ENCODE assay signal across 17 cellular contexts in the genomic region with DNA sequence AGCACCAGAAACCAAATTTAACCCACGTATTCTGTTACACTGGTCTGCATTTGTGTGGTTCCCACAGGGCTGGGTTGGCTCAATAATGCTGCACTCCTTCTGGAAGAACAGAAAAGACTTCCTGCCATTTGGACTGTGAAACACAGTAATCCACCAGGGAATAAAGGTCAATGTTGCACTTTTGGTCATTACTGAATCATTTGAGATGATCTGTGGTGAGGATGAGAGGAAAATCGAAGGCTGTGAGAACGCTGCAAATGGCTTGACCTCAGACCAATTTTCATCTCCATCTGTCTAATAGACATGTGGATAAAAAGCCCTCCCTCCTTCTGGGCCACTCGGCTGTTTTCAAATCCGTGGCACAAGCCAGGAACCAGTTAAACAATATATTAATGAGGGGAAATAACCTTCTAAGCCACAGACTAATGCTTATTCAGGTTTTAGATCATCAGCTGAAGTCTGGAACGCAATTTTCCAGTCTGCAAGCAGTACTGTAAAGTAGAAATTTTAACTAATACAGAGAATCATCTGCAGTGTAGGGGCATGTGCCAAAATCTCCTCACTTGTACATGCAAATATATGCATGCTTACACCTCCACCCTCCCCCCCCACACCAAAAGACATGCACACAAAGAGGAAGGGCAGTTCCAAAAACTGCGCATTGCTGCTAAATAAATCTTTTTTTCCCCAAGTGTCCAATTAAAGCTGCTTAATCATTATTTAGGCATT. TPM values are rescaled to one million over a fixed set of nuclear protein-coding genes. Genes with fewer than 3 reads are reported as not detected.
A peak's percentile ranks its signal among the peaks of the same experiment; 100 is the strongest.
DNase-seq lines count a peak whose midpoint lies in the region; ATAC-seq, FAIRE-seq and TF ChIP-seq lines count a peak whose summit lies in the region.
"Had no signal": no experiment of that assay in that cellular context is flagged by ENCODE, and none has a peak within 500 bp of the region (broad histone marks: within the 10 kb centered on the region; RNA-seq: fewer than 3 reads in every experiment).

No MANE protein-coding gene starts in this region.

- H3K4me1 Mint-ChIP-seq in memory B cell (peaks cover 54% of the 10 kb centered on the region), natural killer cell (peaks cover 39 to 61% of the 10 kb centered on the region in 2 donors)
- H3K4me1 Mint-ChIP-seq: activated CD8-positive, alpha-beta memory T cell treated with anti-CD3 and anti-CD28 coated beads, Interleukin-2, amount 10 ng/mL, durations not matched to agents 7 days and 5 days; CD4-positive, CD25-positive, alpha-beta regulatory T cell had no signal

- TF ChIP-seq CTCF in astrocyte of the spinal cord (IDR thresholded peaks at IDR 0.05; ENCODE audit: low read depth, low read length) (no peak), natural killer cell (IDR thresholded peaks at IDR 0.05) (no peak)

- H3K9me3 Mint-ChIP-seq in memory B cell, result no peaks in the 10 kb centered on the region
- no peaks in the 10 kb centered on the region for H3K9me3 Mint-ChIP-seq in natural killer cell

- intact Hi-C loops in natural killer cell (cut with micrococcal nuclease), result no loop called here

- peaks cover 0 to 2% of the 10 kb centered on the region in 2 donors for H3K36me3 ChIP-seq in small intestine (ENCODE audit: control insufficient read depth in 2 of 2, insufficient read depth in 2 of 2, low read length in 2 of 2)
- H3K36me3 ChIP-seq: brain microvascular endothelial cell had no signal

- ATAC-seq in memory B cell (ENCODE audit: low read depth), result peak; percentile 77
- no peak for ATAC-seq in HG03097 (IDR thresholded peaks at IDR 0.05; ENCODE audit: low FRiP score, unreplicated experiment)
- no peak for ATAC-seq in natural killer cell
- ATAC-seq: activated CD8-positive, alpha-beta memory T cell treated with anti-CD3 and anti-CD28 coated beads, Interleukin-2, amount 10 ng/mL, durations not matched to agents 7 days and 5 days had no signal

- H3K27me3 ChIP-seq in small intestine (ENCODE audit: control insufficient read depth in 2 of 2, insufficient read depth in 2 of 2, low read length in 2 of 2), result no peaks in the 10 kb centered on the region
- H3K27me3 ChIP-seq: brain microvascular endothelial cell had no signal

- TF ChIP-seq POLR2A in GM12891 (IDR thresholded peaks at IDR 0.05; ENCODE audit: low read depth, low read length), result no peak

- H3K4me3 Mint-ChIP-seq in memory B cell (peak overlapping the region; percentile 50), natural killer cell (no peak overlapping the region)
- H3K4me3 Mint-ChIP-seq: activated CD8-positive, alpha-beta memory T cell treated with anti-CD3 and anti-CD28 coated beads, Interleukin-2, amount 10 ng/mL, durations not matched to agents 7 days and 5 days; CD4-positive, CD25-positive, alpha-beta regulatory T cell had no signal

- H3K9me3 ChIP-seq in small intestine (ENCODE audit: control insufficient read depth, low read depth), result no peaks in the 10 kb centered on the region

- H3K36me3 Mint-ChIP-seq in memory B cell, result peaks cover 8% of the 10 kb centered on the region
- no peaks in the 10 kb centered on the region for H3K36me3 Mint-ChIP-seq in natural killer cell
- H3K36me3 Mint-ChIP-seq: activated CD8-positive, alpha-beta memory T cell treated with anti-CD3 and anti-CD28 coated beads, Interleukin-2, amount 10 ng/mL, durations not matched to agents 7 days and 5 days; CD4-positive, CD25-positive, alpha-beta regulatory T cell had no signal

- no peaks in the 10 kb centered on the region for H3K27me3 Mint-ChIP-seq in memory B cell
- H3K27me3 Mint-ChIP-seq in natural killer cell (ENCODE audit: low read depth in 2 of 2), result no peaks in the 10 kb centered on the region
- H3K27me3 Mint-ChIP-seq: activated CD8-positive, alpha-beta memory T cell treated with anti-CD3 and anti-CD28 coated beads, Interleukin-2, amount 10 ng/mL, durations not matched to agents 7 days and 5 days; CD4-positive, CD25-positive, alpha-beta regulatory T cell; progenitor cell of endocrine pancreas had no signal

- WGBS in small intestine, 3 donors, result 30 to 39% (median 37%) methylated on average over 7 of the region's 7 CpGs

- H3K4me3 ChIP-seq in astrocyte of the spinal cord (ENCODE audit: low read depth, low read length), result no peak overlapping the region
- no peak overlapping the region for H3K4me3 ChIP-seq in small intestine (ENCODE audit: low read depth in 1 of 2, low read length in 2 of 2)
- H3K4me3 ChIP-seq: PC-9 had no signal

- FAIRE-seq in small intestine (lab: Jason Lieb, UNC) (no peak), GM12891 (lab: Jason Lieb, UNC) (no peak)

- no peak overlapping the region for H3K27ac ChIP-seq in small intestine (ENCODE audit: low read depth in 1 of 2, low read length in 1 of 2)
- H3K27ac ChIP-seq: 22Rv1, brain microvascular endothelial cell, PC-9, VCaP had no signal

- in situ Hi-C loops in astrocyte of the spinal cord (cut with HindIII; ENCODE audit: low sequenced_read_pairs), result no loop called here

- DNase-seq in NCI-H1092 treated with DMSO at 0.1 percent for 48 hours (lab: John Stamatoyannopoulos, UW) (peak; percentile 32), NCI-H1092 (lab: John Stamatoyannopoulos, UW) (no peak), astrocyte of the spinal cord (ENCODE audit: low read depth, low spot score) (peak; percentile 60), memory B cell (ENCODE audit: low spot score in 2 of 2) (no peak), small intestine (peak; percentile 61), GM12891 (ENCODE audit: insufficient read length, low spot score) (no peak), natural killer cell (no peak)
- DNase-seq: activated CD8-positive, alpha-beta memory T cell treated with anti-CD3 and anti-CD28 coated beads, Interleukin-2, amount 10 ng/mL, durations not matched to agents 7 days and 5 days; activated gamma-delta T cell treated with Interleukin-2 at 50 U/mL for 16 hours; brain microvascular endothelial cell; CD4-positive, CD25-positive, alpha-beta regulatory T cell; foreskin fibroblast; PC-9 had no signal

- H3K27ac Mint-ChIP-seq in memory B cell (peak overlapping the region; percentile 53), natural killer cell (no peak overlapping the region)
- H3K27ac Mint-ChIP-seq: activated CD8-positive, alpha-beta memory T cell treated with anti-CD3 and anti-CD28 coated beads, Interleukin-2, amount 10 ng/mL, durations not matched to agents 7 days and 5 days; CD4-positive, CD25-positive, alpha-beta regulatory T cell; progenitor cell of endocrine pancreas had no signal

- peaks cover 2 to 17% of the 10 kb centered on the region in 2 donors for H3K4me1 ChIP-seq in small intestine (ENCODE audit: control insufficient read depth in 2 of 2, insufficient read depth in 1 of 2, low read depth in 1 of 2, low read length in 1 of 2)

TF ChIP-seq in GM12891, 5 proteins besides CTCF, POLR2A, EP300 and RAD21:
- no peak for TF ChIP-seq SPI1 (IDR thresholded peaks at IDR 0.05; ENCODE audit: low read depth, low read length)
- no peak for TF ChIP-seq POU2F2 (IDR thresholded peaks at IDR 0.05; ENCODE audit: low read depth, low read length)
- TF ChIP-seq POLR2AphosphoS5 (IDR thresholded peaks at IDR 0.05; ENCODE audit: low read depth, low read length), result no peak
- TF ChIP-seq PAX5 (IDR thresholded peaks at IDR 0.05; ENCODE audit: insufficient read depth, low read length, severe bottlenecking), result no peak
- no peak for TF ChIP-seq TAF1 (IDR thresholded peaks at IDR 0.05; ENCODE audit: low read depth, low read length)
TF ChIP-seq in GM12891: peak in this region for 0.

RNA-seq across cellular contexts. Expression of a gene that starts 20.2 kb away (rescaled TPM):
- 10 to 100 TPM in 2 of 3 donors, 1 to 10 TPM in 1; 5.9 to 21.4 (median 16.1) TPM for polyA plus RNA-seq in small intestine
- polyA plus RNA-seq in GM12891 (2012; ENCODE audit: low read depth, missing spikeins), result 0.12 TPM
- 10 to 100 TPM; 38.8 to 58.9 (median 44.5) TPM for total RNA-seq in natural killer cell

Comparison
In these comparisons a context has a peak if more than half of its experiments do, and no peak if none do; other contexts are left out.
1. DNase-seq: peak in NCI-H1092 treated with DMSO at 0.1 percent for 48 hours (single experiment), astrocyte of the spinal cord (single experiment) and small intestine (single experiment); none in NCI-H1092 (single experiment), memory B cell (0 of 2), GM12891 (single experiment) and natural killer cell (single experiment).